In the genomic region with DNA sequence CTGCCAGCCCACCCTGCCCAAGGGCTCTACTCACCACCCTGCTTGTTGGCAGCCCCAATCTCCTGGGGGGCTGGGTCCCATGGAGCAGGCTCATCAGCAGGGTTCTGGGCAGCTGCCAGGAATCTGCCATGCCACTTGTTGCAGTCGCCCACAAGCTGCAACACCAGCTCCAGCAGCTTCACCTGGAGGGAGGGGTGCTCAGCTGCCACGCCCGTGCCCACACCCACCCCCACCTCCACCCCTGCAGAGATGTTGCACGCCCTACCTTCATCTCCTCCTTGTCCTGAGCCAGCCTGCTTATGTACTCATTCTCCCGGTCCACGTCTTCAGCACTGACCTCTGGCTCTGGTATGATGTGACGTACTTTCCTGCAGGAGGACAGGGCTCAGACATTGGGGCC, we compare ENCODE assay signal across 24 cellular contexts.
"Had no signal": no experiment of that assay in that cellular context is flagged by ENCODE, and none has a peak within 500 bp of the region (broad histone marks: within the 10 kb centered on the region; RNA-seq: fewer than 3 reads in every experiment).

No MANE protein-coding gene starts in this region.

- H3K4me3 Mint-ChIP-seq: activated B cell treated with CpG ODN at 0.5 μM for 24 hours; activated CD4-positive, alpha-beta memory T cell treated with anti-CD3 and anti-CD28 coated beads for 36 hours; activated CD4-positive, alpha-beta T cell treated with anti-CD3 and anti-CD28 coated beads, Interleukin-2, amount 10 ng/mL, durations not matched to agents 7 days and 5 days; activated naive CD4-positive, alpha-beta T cell treated with anti-CD3 and anti-CD28 coated beads, Interleukin-2, amount 10 ng/mL, durations not matched to agents 7 days and 5 days; activated naive CD8-positive, alpha-beta T cell treated with anti-CD3 and anti-CD28 coated beads for 36 hours; activated T-cell treated with anti-CD3 and anti-CD28 coated beads, Interleukin-2, amount 50 U/mL, for 4 hours; T-helper 1 cell treated with Interleukin-12 subunit alpha and Interleukin-12 subunit beta and Interleukin-4 antibody, amounts not matched to agents 30 μg/mL and 1 μg/mL, for 36 hours had no signal

- H3K4me3 ChIP-seq: SJSA1 had no signal

- H3K36me3 ChIP-seq: SJSA1 had no signal

- DNase-seq: activated B cell treated with CpG ODN at 0.5 μM for 24 hours; activated CD4-positive, alpha-beta memory T cell treated with anti-CD3 and anti-CD28 coated beads for 36 hours; activated CD4-positive, alpha-beta T cell treated with anti-CD3 and anti-CD28 coated beads for 1 hour; activated CD4-positive, alpha-beta T cell treated with anti-CD3 and anti-CD28 coated beads, Interleukin-2, amount 10 ng/mL, durations not matched to agents 7 days and 5 days; activated CD8-positive, alpha-beta memory T cell treated with anti-CD3 and anti-CD28 coated beads for 24 hours; activated gamma-delta T cell treated with Interleukin-2 at 50 U/mL for 16 hours; activated naive CD4-positive, alpha-beta T cell treated with anti-CD3 and anti-CD28 coated beads, Interleukin-2, amount 10 ng/mL, durations not matched to agents 7 days and 5 days; activated naive CD8-positive, alpha-beta T cell treated with anti-CD3 and anti-CD28 coated beads for 36 hours; activated T-cell treated with anti-CD3 and anti-CD28 coated beads, Interleukin-2, amount 50 U/mL, for 4 hours; anterior cingulate cortex; cerebellar nuclear complex; KG1; NCI-H1048; NCI-H1694 treated with DMSO at 0.1 percent for 48 hours; NCI-H2029 treated with DMSO at 0.1 percent for 48 hours; NCI-H446; NCI-H524; NCI-H82; PC-3; SHP77; T-helper 9 cell had no signal

- H3K9me3 Mint-ChIP-seq: activated B cell treated with CpG ODN at 0.5 μM for 24 hours; activated naive CD4-positive, alpha-beta T cell treated with anti-CD3 and anti-CD28 coated beads, Interleukin-2, amount 10 ng/mL, durations not matched to agents 7 days and 5 days; activated naive CD8-positive, alpha-beta T cell treated with anti-CD3 and anti-CD28 coated beads for 36 hours; T-helper 1 cell treated with Interleukin-12 subunit alpha and Interleukin-12 subunit beta and Interleukin-4 antibody, amounts not matched to agents 30 μg/mL and 1 μg/mL, for 36 hours had no signal

- H3K27me3 ChIP-seq: SJSA1 had no signal

- H3K4me1 ChIP-seq: SJSA1 had no signal

- H3K4me1 Mint-ChIP-seq: activated B cell treated with CpG ODN at 0.5 μM for 24 hours; activated CD4-positive, alpha-beta T cell treated with anti-CD3 and anti-CD28 coated beads, Interleukin-2, amount 10 ng/mL, durations not matched to agents 7 days and 5 days; activated naive CD4-positive, alpha-beta T cell treated with anti-CD3 and anti-CD28 coated beads, Interleukin-2, amount 10 ng/mL, durations not matched to agents 7 days and 5 days; activated naive CD8-positive, alpha-beta T cell treated with anti-CD3 and anti-CD28 coated beads for 36 hours had no signal

- H3K27ac ChIP-seq: SJSA1 had no signal

- ATAC-seq: activated T-cell treated with anti-CD3 and anti-CD28 coated beads, Interleukin-2, amount 50 U/mL, for 4 hours; PC-3; SK-N-SH treated with all-trans-retinoic acid at 6 μM for 48 hours had no signal

- H3K36me3 Mint-ChIP-seq: activated CD4-positive, alpha-beta memory T cell treated with anti-CD3 and anti-CD28 coated beads for 36 hours; activated naive CD4-positive, alpha-beta T cell treated with anti-CD3 and anti-CD28 coated beads, Interleukin-2, amount 10 ng/mL, durations not matched to agents 7 days and 5 days; activated naive CD8-positive, alpha-beta T cell treated with anti-CD3 and anti-CD28 coated beads for 36 hours had no signal

- H3K27ac Mint-ChIP-seq: activated B cell treated with CpG ODN at 0.5 μM for 24 hours; activated CD4-positive, alpha-beta memory T cell treated with anti-CD3 and anti-CD28 coated beads for 36 hours; activated CD4-positive, alpha-beta T cell treated with anti-CD3 and anti-CD28 coated beads, Interleukin-2, amount 10 ng/mL, durations not matched to agents 7 days and 5 days; activated naive CD4-positive, alpha-beta T cell treated with anti-CD3 and anti-CD28 coated beads, Interleukin-2, amount 10 ng/mL, durations not matched to agents 7 days and 5 days; activated naive CD8-positive, alpha-beta T cell treated with anti-CD3 and anti-CD28 coated beads for 36 hours; T-helper 1 cell treated with Interleukin-12 subunit alpha and Interleukin-12 subunit beta and Interleukin-4 antibody, amounts not matched to agents 30 μg/mL and 1 μg/mL, for 36 hours had no signal
